Comparison of ENCODE assay signal across 19 cellular contexts in the genomic region with DNA sequence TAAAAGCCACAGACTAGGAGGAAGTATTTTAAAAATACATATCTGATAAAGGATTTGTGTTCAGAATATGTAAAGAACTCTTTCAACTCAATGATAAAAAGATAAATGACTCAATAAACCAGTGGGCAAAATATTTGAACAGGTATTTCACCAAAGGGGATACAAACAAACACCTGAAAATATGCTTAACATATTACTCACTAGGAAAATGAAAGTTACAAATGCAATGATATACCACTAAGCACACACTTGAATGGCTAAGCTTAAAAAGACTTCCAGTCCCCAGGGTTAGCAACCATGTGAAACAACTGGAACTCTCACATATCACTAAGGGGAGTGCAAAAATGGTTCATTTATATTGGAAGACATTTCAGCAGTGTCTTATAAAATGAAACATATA.
DNase-seq lines count a peak whose midpoint lies in the region; ATAC-seq and TF ChIP-seq lines count a peak whose summit lies in the region.
"Had no signal": no experiment of that assay in that cellular context is flagged by ENCODE, and none has a peak within 500 bp of the region (broad histone marks: within the 10 kb centered on the region; RNA-seq: fewer than 3 reads in every experiment).

No MANE protein-coding gene starts in this region.

- H3K4me1 Mint-ChIP-seq in nephron progenitor cell = peaks cover 6% of the 10 kb centered on the region
- H3K4me1 Mint-ChIP-seq: B cell; CD4-positive, CD25-positive, alpha-beta regulatory T cell had no signal

- H3K27me3 ChIP-seq in foreskin keratinocyte (no peaks in the 10 kb centered on the region), right atrium auricular region (no peaks in the 10 kb centered on the region)
- H3K27me3 ChIP-seq: BLaER1 had no signal

- TF ChIP-seq CTCF in foreskin keratinocyte (conservative IDR thresholded peaks at IDR 0.05) (no peak), nephron progenitor cell (IDR thresholded peaks at IDR 0.05) (no peak), right atrium auricular region (IDR thresholded peaks at IDR 0.05) (no peak)

- H3K9me3 Mint-ChIP-seq in nephron progenitor cell = no peaks in the 10 kb centered on the region
- H3K9me3 Mint-ChIP-seq: CD8-positive, alpha-beta T cell; HFFc6 had no signal

- H3K27ac ChIP-seq in foreskin keratinocyte = no peak overlapping the region
- no peak overlapping the region for H3K27ac ChIP-seq in right atrium auricular region
- H3K27ac ChIP-seq: 22Rv1, BLaER1, C4-2B had no signal

- H3K27me3 Mint-ChIP-seq in nephron progenitor cell (ENCODE audit: low read depth, poor library complexity) = no peaks in the 10 kb centered on the region
- H3K27me3 Mint-ChIP-seq: CD4-positive, CD25-positive, alpha-beta regulatory T cell had no signal

- H3K4me1 ChIP-seq in foreskin keratinocyte (no peaks in the 10 kb centered on the region), right atrium auricular region (no peaks in the 10 kb centered on the region)
- H3K4me1 ChIP-seq: BLaER1, Caco-2 had no signal

- H3K36me3 Mint-ChIP-seq in nephron progenitor cell (ENCODE audit: low read depth) = no peaks in the 10 kb centered on the region
- H3K36me3 Mint-ChIP-seq: CD4-positive, CD25-positive, alpha-beta regulatory T cell; CD8-positive, alpha-beta T cell had no signal

- no peak overlapping the region for H3K4me3 Mint-ChIP-seq in nephron progenitor cell
- H3K4me3 Mint-ChIP-seq: B cell; CD4-positive, CD25-positive, alpha-beta regulatory T cell; CD8-positive, alpha-beta T cell; HFFc6 had no signal

- no peak overlapping the region for H3K4me3 ChIP-seq in right atrium auricular region
- H3K4me3 ChIP-seq: BLaER1, HAP-1 had no signal

- DNase-seq in DMS53 (lab: John Stamatoyannopoulos, UW) (peak; percentile 51), DMS53 treated with DMSO at 0.1 percent for 48 hours (lab: John Stamatoyannopoulos, UW; ENCODE audit: unreplicated experiment) (no peak), foreskin keratinocyte (peak in 1 of 2 donors; percentile 10), nephron progenitor cell (no peak), right atrium auricular region (ENCODE audit: low spot score) (no peak)
- DNase-seq: Caco-2; CD4-positive, CD25-positive, alpha-beta regulatory T cell; CD8-positive, alpha-beta T cell; DMS153; DMS79 treated with DMSO at 0.1 percent for 48 hours; GF-D8; GOT3; HFFc6 had no signal

- H3K36me3 ChIP-seq in right atrium auricular region = no peaks in the 10 kb centered on the region
- H3K36me3 ChIP-seq: BLaER1, HAP-1 had no signal

- no peak for TF ChIP-seq POLR2A in GM18505 (IDR thresholded peaks at IDR 0.05; ENCODE audit: borderline replicate concordance, extremely low read depth, insufficient read depth, insufficient read length)

- ATAC-seq in foreskin keratinocyte = peak; percentile 61
- ATAC-seq in GM18505 (IDR thresholded peaks at IDR 0.05; ENCODE audit: unreplicated experiment) = no peak
- ATAC-seq: CD8-positive, alpha-beta T cell had no signal

- H3K27ac Mint-ChIP-seq in nephron progenitor cell = peak overlapping the region; percentile 37
- H3K27ac Mint-ChIP-seq: B cell; CD4-positive, CD25-positive, alpha-beta regulatory T cell; CD8-positive, alpha-beta T cell; HFFc6 had no signal

- H3K9me3 ChIP-seq in right atrium auricular region = no peaks in the 10 kb centered on the region
- H3K9me3 ChIP-seq: BLaER1, Caco-2, HAP-1 had no signal
